ENCODE assay signal across 9 cellular contexts in the genomic region with DNA sequence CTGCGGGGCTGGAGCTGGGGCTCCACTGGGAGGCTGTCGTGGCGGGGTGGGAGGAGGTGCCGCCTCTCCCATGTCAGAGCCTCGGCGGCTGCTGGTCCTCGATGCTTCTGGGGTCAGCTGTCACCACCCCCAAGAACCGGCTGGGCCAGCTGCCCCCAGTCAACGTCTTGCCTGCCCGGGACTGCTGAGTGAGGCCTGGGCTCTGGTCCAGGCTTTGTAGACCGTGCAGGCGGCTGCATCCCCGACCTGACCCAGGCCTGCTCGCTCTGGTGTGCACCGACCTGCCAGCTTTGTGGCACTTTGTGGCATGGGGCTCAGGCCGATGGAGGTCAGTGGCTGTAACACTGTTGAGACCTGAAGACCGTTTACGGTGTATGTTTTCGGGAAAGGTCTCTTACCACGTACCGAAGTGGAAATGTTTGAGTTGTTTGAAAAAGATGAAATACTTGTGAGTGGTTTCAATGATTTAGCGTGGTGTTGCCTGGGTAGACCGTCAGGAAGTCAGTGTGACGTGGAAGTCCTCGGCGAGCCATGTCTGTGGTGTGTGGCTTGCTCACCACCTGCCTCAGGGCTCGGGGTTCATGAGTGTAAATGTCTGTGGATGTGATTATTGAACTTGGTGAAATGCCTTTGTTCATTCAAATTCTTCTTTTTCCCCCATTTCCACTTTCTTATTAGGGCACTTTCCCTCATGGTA. TPM values are rescaled to one million over a fixed set of nuclear protein-coding genes. Genes with fewer than 3 reads are reported as not detected.
DNase-seq lines count a peak whose midpoint lies in the region; ATAC-seq and TF ChIP-seq lines count a peak whose summit lies in the region.
"Had no signal": no experiment of that assay in that cellular context is flagged by ENCODE, and none has a peak within 500 bp of the region (broad histone marks: within the 10 kb centered on the region; RNA-seq: fewer than 3 reads in every experiment).

No MANE protein-coding gene starts in this region.

- ATAC-seq in stimulated activated memory B cell treated with anti-CD40 and anti-IgM and Interleukin-4, amounts not matched to agents 10 μg/mL and 1 μg/mL and 100 μg/mL, for 72 hours = peak; percentile 62
- ATAC-seq in GM21447 (IDR thresholded peaks at IDR 0.05; ENCODE audit: unreplicated experiment) (no peak), GM19023 (IDR thresholded peaks at IDR 0.05; ENCODE audit: unreplicated experiment) (no peak)

- in situ Hi-C loops in GM13977 (cut with MboI; ENCODE audit: low pct_unique_long_range_greater_than_20kb, low sequenced_read_pairs, unreplicated experiment) = no loop called here

- H3K4me1 Mint-ChIP-seq in T-helper 2 cell treated with Interferon-gamma antibody and Interleukin-4, amounts not matched to agents 5 μg/mL and 100 μg/mL, for 36 hours (ENCODE audit: low read depth) = peaks cover 26% of the 10 kb centered on the region
- H3K4me1 Mint-ChIP-seq in stimulated activated memory B cell treated with anti-CD40 and anti-IgM and Interleukin-4, amounts not matched to agents 10 μg/mL and 1 μg/mL and 100 μg/mL, for 72 hours = peaks cover 25% of the 10 kb centered on the region

- H3K27ac Mint-ChIP-seq in T-helper 2 cell treated with Interferon-gamma antibody and Interleukin-4, amounts not matched to agents 5 μg/mL and 100 μg/mL, for 36 hours = peak overlapping the region; percentile 89
- H3K27ac Mint-ChIP-seq in stimulated activated memory B cell treated with anti-CD40 and anti-IgM and Interleukin-4, amounts not matched to agents 10 μg/mL and 1 μg/mL and 100 μg/mL, for 72 hours = peak overlapping the region; percentile 60

- DNase-seq in T-helper 2 cell treated with Interferon-gamma antibody and Interleukin-4, amounts not matched to agents 5 μg/mL and 100 μg/mL, for 36 hours (ENCODE audit: low spot score) = peak; percentile 47
- DNase-seq in activated gamma-delta T cell treated with anti-CD3 and anti-CD28 coated beads, Interleukin-2, amount 50 U/mL, for 16 hours (ENCODE audit: low read depth) = peak; percentile 61
- DNase-seq in mucosa of gallbladder (ENCODE audit: low spot score) (peak; percentile 37), GM13977 (ENCODE audit: low spot score) (no peak), COLO668 (lab: John Stamatoyannopoulos, UW; ENCODE audit: unreplicated experiment) (no peak)
- DNase-seq: NCI-H187 had no signal

- H3K9me3 Mint-ChIP-seq in T-helper 2 cell treated with Interferon-gamma antibody and Interleukin-4, amounts not matched to agents 5 μg/mL and 100 μg/mL, for 36 hours = no peaks in the 10 kb centered on the region
- no peaks in the 10 kb centered on the region for H3K9me3 Mint-ChIP-seq in stimulated activated memory B cell treated with anti-CD40 and anti-IgM and Interleukin-4, amounts not matched to agents 10 μg/mL and 1 μg/mL and 100 μg/mL, for 72 hours

- H3K36me3 Mint-ChIP-seq in T-helper 2 cell treated with Interferon-gamma antibody and Interleukin-4, amounts not matched to agents 5 μg/mL and 100 μg/mL, for 36 hours (ENCODE audit: low read depth) = peaks cover 39% of the 10 kb centered on the region
- peaks cover 29% of the 10 kb centered on the region for H3K36me3 Mint-ChIP-seq in stimulated activated memory B cell treated with anti-CD40 and anti-IgM and Interleukin-4, amounts not matched to agents 10 μg/mL and 1 μg/mL and 100 μg/mL, for 72 hours

- H3K4me3 Mint-ChIP-seq in T-helper 2 cell treated with Interferon-gamma antibody and Interleukin-4, amounts not matched to agents 5 μg/mL and 100 μg/mL, for 36 hours = peak overlapping the region; percentile 71
- no peak overlapping the region for H3K4me3 Mint-ChIP-seq in stimulated activated memory B cell treated with anti-CD40 and anti-IgM and Interleukin-4, amounts not matched to agents 10 μg/mL and 1 μg/mL and 100 μg/mL, for 72 hours

- H3K27me3 Mint-ChIP-seq in T-helper 2 cell treated with Interferon-gamma antibody and Interleukin-4, amounts not matched to agents 5 μg/mL and 100 μg/mL, for 36 hours (ENCODE audit: low read depth) = no peaks in the 10 kb centered on the region
- no peaks in the 10 kb centered on the region for H3K27me3 Mint-ChIP-seq in stimulated activated memory B cell treated with anti-CD40 and anti-IgM and Interleukin-4, amounts not matched to agents 10 μg/mL and 1 μg/mL and 100 μg/mL, for 72 hours

- no peak for TF ChIP-seq CTCF in GM13977 (IDR thresholded peaks at IDR 0.05; ENCODE audit: extremely low read depth, insufficient read depth, missing control alignments)

RNA-seq across cellular contexts. Expression of a gene that starts 53.2 kb away (rescaled TPM):
- total RNA-seq in mucosa of gallbladder = not detected

Comparison
In these comparisons a context has a peak if more than half of its experiments do, and no peak if none do; other contexts are left out.
1. DNase-seq: peak in T-helper 2 cell treated with Interferon-gamma antibody and Interleukin-4, amounts not matched to agents 5 μg/mL and 100 μg/mL, for 36 hours (single experiment), activated gamma-delta T cell treated with anti-CD3 and anti-CD28 coated beads, Interleukin-2, amount 50 U/mL, for 16 hours (single experiment) and mucosa of gallbladder (single experiment); none in GM13977 (single experiment) and COLO668 (single experiment).